In genomic region chr1:42937141-42937696, GRCh38 we compare ENCODE assay signal across 8 cellular contexts. TPM values are rescaled to one million over a fixed set of nuclear protein-coding genes. Genes with fewer than 3 reads are reported as not detected.
DNase-seq lines count a peak whose midpoint lies in the region; ATAC-seq lines count a peak whose summit lies in the region.

No MANE protein-coding gene starts in this region.

- intact Hi-C loops in cardiac septum (cut with DNase I): no loop called here
- intact Hi-C loops in right cardiac atrium (cut with DNase I): no loop called here

- H3K27ac Mint-ChIP-seq in activated T-helper 17 cell treated with anti-CD3 and anti-CD28 coated beads, Interleukin-2, amount 50 U/mL, for 72 hours: peak overlapping the region; percentile 89
- H3K27ac Mint-ChIP-seq in memory B cell: peak overlapping the region; percentile 96

- peak overlapping the region; percentile 69 for H3K4me3 Mint-ChIP-seq in activated T-helper 17 cell treated with anti-CD3 and anti-CD28 coated beads, Interleukin-2, amount 50 U/mL, for 72 hours
- peak overlapping the region; percentile 61 for H3K4me3 Mint-ChIP-seq in memory B cell

- H3K27me3 Mint-ChIP-seq in activated T-helper 17 cell treated with anti-CD3 and anti-CD28 coated beads, Interleukin-2, amount 50 U/mL, for 72 hours: no peaks in the 10 kb centered on the region
- H3K27me3 Mint-ChIP-seq in memory B cell: no peaks in the 10 kb centered on the region

- DNase-seq in cardiac septum (ENCODE audit: low spot score): peak; percentile 79
- no peak for DNase-seq in right cardiac atrium
- no peak for DNase-seq in memory B cell (ENCODE audit: low spot score in 2 of 2)
- no peak for DNase-seq in NCI-H1105 treated with DMSO at 0.1 percent for 48 hours (lab: John Stamatoyannopoulos, UW)
- no peak for DNase-seq in NCI-H1105 (lab: John Stamatoyannopoulos, UW)

- H3K4me3 ChIP-seq in right cardiac atrium (ENCODE audit: low read length): no peak overlapping the region

- no peaks in the 10 kb centered on the region for H3K27me3 ChIP-seq in right cardiac atrium (ENCODE audit: control insufficient read depth, insufficient read depth)

- no peaks in the 10 kb centered on the region for H3K9me3 ChIP-seq in right cardiac atrium (ENCODE audit: control insufficient read depth, low read length)

- peaks cover 100% of the 10 kb centered on the region for H3K36me3 Mint-ChIP-seq in activated T-helper 17 cell treated with anti-CD3 and anti-CD28 coated beads, Interleukin-2, amount 50 U/mL, for 72 hours (ENCODE audit: low read depth)
- H3K36me3 Mint-ChIP-seq in memory B cell: peaks cover 45% of the 10 kb centered on the region

- peaks cover 79% of the 10 kb centered on the region for H3K4me1 Mint-ChIP-seq in activated T-helper 17 cell treated with anti-CD3 and anti-CD28 coated beads, Interleukin-2, amount 50 U/mL, for 72 hours
- peaks cover 85% of the 10 kb centered on the region for H3K4me1 Mint-ChIP-seq in memory B cell

- H3K27ac ChIP-seq in right cardiac atrium (ENCODE audit: low read length): no peak overlapping the region

- ATAC-seq in right cardiac atrium (no peak), memory B cell (ENCODE audit: low read depth) (no peak), HG02938 (IDR thresholded peaks at IDR 0.05; ENCODE audit: unreplicated experiment) (no peak), GM21576 (IDR thresholded peaks at IDR 0.05; ENCODE audit: unreplicated experiment) (no peak)
- ATAC-seq in activated T-helper 17 cell treated with anti-CD3 and anti-CD28 coated beads, Interleukin-2, amount 50 U/mL, for 72 hours (replicated peaks): peak; percentile 53

- H3K9me3 Mint-ChIP-seq in activated T-helper 17 cell treated with anti-CD3 and anti-CD28 coated beads, Interleukin-2, amount 50 U/mL, for 72 hours: no peaks in the 10 kb centered on the region
- no peaks in the 10 kb centered on the region for H3K9me3 Mint-ChIP-seq in memory B cell

- WGBS in right cardiac atrium: 91% methylated on average over 6 of the region's 6 CpGs

- H3K4me1 ChIP-seq in right cardiac atrium (ENCODE audit: control insufficient read depth, insufficient read depth, low read length): peaks cover 18% of the 10 kb centered on the region

RNA-seq across cellular contexts. Expression of gene SLC2A1, which starts 21.4 kb away (rescaled TPM):
- total RNA-seq in cardiac septum (31.9 TPM), right cardiac atrium (10 to 100 TPM in 3 of 4 donors, 1 to 10 TPM in 1; 8.1 to 25.7 (median 15.2) TPM)
- polyA plus RNA-seq in right cardiac atrium: 9.1 TPM
- total RNA-seq in activated T-helper 17 cell treated with anti-CD3 and anti-CD28 coated beads, Interleukin-2, amount 50 U/mL, for 72 hours: 100 to 1,000 TPM; 217 to 280 TPM
